Comparison of ENCODE assay signal across 14 cellular contexts in genomic region chr20:8438748-8439147, GRCh38.
DNase-seq lines count a peak whose midpoint lies in the region; ATAC-seq and TF ChIP-seq lines count a peak whose summit lies in the region.
"Had no signal": no experiment of that assay in that cellular context is flagged by ENCODE, and none has a peak within 500 bp of the region (broad histone marks: within the 10 kb centered on the region; RNA-seq: fewer than 3 reads in every experiment).

No MANE protein-coding gene starts in this region.

- no peak overlapping the region for H3K4me3 ChIP-seq in heart left ventricle
- H3K4me3 ChIP-seq in H7 (ENCODE audit: insufficient read depth, low read depth, low read length): no peak overlapping the region
- H3K4me3 ChIP-seq: HAP-1 had no signal

- DNase-seq in DMS53 (lab: John Stamatoyannopoulos, UW) (peak; percentile 17), DMS53 treated with DMSO at 0.1 percent for 48 hours (lab: John Stamatoyannopoulos, UW; ENCODE audit: unreplicated experiment) (no peak), Caki2 (ENCODE audit: low read depth) (peak; percentile 4), SHP77 treated with DMSO at 0.1 percent for 48 hours (lab: John Stamatoyannopoulos, UW) (peak; percentile 39), renal cortical epithelial cell (ENCODE audit: low read depth) (peak; percentile 69), heart left ventricle (no peak), H7 (no peak), GM19240 (ENCODE audit: insufficient read length, low spot score) (no peak)
- DNase-seq: Caco-2; CD8-positive, alpha-beta T cell; DMS79; GOT3 had no signal

- intact Hi-C loops in heart left ventricle (cut with DNase I): loop anchor here in 1 of 10 donors (10.0 kb wide), 1 partner anchor 66 kb away; no protein-coding TSS in a partner anchor

- no peak for TF ChIP-seq CTCF in heart left ventricle (IDR thresholded peaks at IDR 0.05)

- in situ Hi-C loops in Caki2 (cut with HindIII; ENCODE audit: low pct_unique_long_range_greater_than_20kb, low sequenced_read_pairs): no loop called here

- ATAC-seq in heart left ventricle: no peak
- ATAC-seq: CD8-positive, alpha-beta T cell had no signal

- 93 to 96% (median 95%) methylated on average over 5 of the region's 5 CpGs for WGBS in heart left ventricle, 4 donors

- H3K4me1 ChIP-seq in heart left ventricle: peaks cover 0 to 20% (median 0%) of the 10 kb centered on the region in 12 donors
- H3K4me1 ChIP-seq: Caco-2, HAP-1 had no signal

- no peaks in the 10 kb centered on the region for H3K27me3 ChIP-seq in heart left ventricle
- H3K27me3 ChIP-seq in H7 (ENCODE audit: control insufficient read depth, insufficient read depth, low read length): no peaks in the 10 kb centered on the region

- no peaks in the 10 kb centered on the region for H3K9me3 ChIP-seq in heart left ventricle
- H3K9me3 ChIP-seq: Caco-2, HAP-1 had no signal

- H3K36me3 ChIP-seq in heart left ventricle (no peaks in the 10 kb centered on the region), H7 (replicated peaks; ENCODE audit: control insufficient read depth, insufficient read depth, low read length) (no peaks in the 10 kb centered on the region)
- H3K36me3 ChIP-seq: HAP-1 had no signal

- H3K27ac ChIP-seq in heart left ventricle: peak overlapping the region in 1 of 12 donors; percentile 13
- H3K27ac ChIP-seq: 22Rv1 had no signal

- TF ChIP-seq POLR2A in heart left ventricle (IDR thresholded peaks at IDR 0.05): no peak

Comparison
In these comparisons a context has a peak if more than half of its experiments do, and no peak if none do; other contexts are left out.
1. DNase-seq: peak in DMS53 (single experiment), Caki2 (single experiment), SHP77 treated with DMSO at 0.1 percent for 48 hours (single experiment) and renal cortical epithelial cell (single experiment); none in DMS53 treated with DMSO at 0.1 percent for 48 hours (single experiment), heart left ventricle (0 of 5), H7 (single experiment) and GM19240 (single experiment).